ENCODE assay signal across 2 cellular contexts in genomic region chr9:7164440-7165349, GRCh38.
TF ChIP-seq lines count a peak whose summit lies in the region.

No MANE protein-coding gene starts in this region.

TF ChIP-seq in IMR-90, 13 proteins besides CTCF, POLR2A, EP300 and RAD21:
- no peak for TF ChIP-seq BHLHE40 (IDR thresholded peaks at IDR 0.05; ENCODE audit: low read depth, low read length)
- TF ChIP-seq RCOR1 (IDR thresholded peaks at IDR 0.05; ENCODE audit: insufficient replicate concordance, low read length) = no peak
- TF ChIP-seq, protein P1, sequence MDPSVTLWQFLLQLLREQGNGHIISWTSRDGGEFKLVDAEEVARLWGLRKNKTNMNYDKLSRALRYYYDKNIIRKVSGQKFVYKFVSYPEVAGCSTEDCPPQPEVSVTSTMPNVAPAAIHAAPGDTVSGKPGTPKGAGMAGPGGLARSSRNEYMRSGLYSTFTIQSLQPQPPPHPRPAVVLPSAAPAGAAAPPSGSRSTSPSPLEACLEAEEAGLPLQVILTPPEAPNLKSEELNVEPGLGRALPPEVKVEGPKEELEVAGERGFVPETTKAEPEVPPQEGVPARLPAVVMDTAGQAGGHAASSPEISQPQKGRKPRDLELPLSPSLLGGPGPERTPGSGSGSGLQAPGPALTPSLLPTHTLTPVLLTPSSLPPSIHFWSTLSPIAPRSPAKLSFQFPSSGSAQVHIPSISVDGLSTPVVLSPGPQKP (IDR thresholded peaks at IDR 0.05; ENCODE audit: borderline replicate concordance, low read depth, low read length) = no peak
- TF ChIP-seq FOS (IDR thresholded peaks at IDR 0.05; ENCODE audit: low read depth, low read length) = no peak
- no peak for TF ChIP-seq CEBPB (IDR thresholded peaks at IDR 0.05; ENCODE audit: low read depth, low read length)
- TF ChIP-seq MAZ (IDR thresholded peaks at IDR 0.05; ENCODE audit: borderline replicate concordance, low read depth, low read length) = no peak
- TF ChIP-seq, protein P2, sequence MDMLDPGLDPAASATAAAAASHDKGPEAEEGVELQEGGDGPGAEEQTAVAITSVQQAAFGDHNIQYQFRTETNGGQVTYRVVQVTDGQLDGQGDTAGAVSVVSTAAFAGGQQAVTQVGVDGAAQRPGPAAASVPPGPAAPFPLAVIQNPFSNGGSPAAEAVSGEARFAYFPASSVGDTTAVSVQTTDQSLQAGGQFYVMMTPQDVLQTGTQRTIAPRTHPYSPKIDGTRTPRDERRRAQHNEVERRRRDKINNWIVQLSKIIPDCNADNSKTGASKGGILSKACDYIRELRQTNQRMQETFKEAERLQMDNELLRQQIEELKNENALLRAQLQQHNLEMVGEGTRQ (IDR thresholded peaks at IDR 0.05; ENCODE audit: low read depth, low read length) = no peak
- TF ChIP-seq NFE2L2 (IDR thresholded peaks at IDR 0.05; ENCODE audit: low read depth, low read length) = no peak
- no peak for TF ChIP-seq RFX5 (IDR thresholded peaks at IDR 0.05; ENCODE audit: low read depth, low read length)
- TF ChIP-seq CHD1 (IDR thresholded peaks at IDR 0.05; ENCODE audit: low read depth, low read length) = no peak
- TF ChIP-seq SMC3 (IDR thresholded peaks at IDR 0.05; ENCODE audit: low read depth, low read length) = no peak
- TF ChIP-seq MXI1 (IDR thresholded peaks at IDR 0.05; ENCODE audit: borderline replicate concordance, low read depth, low read length) = no peak
- TF ChIP-seq MAFK (IDR thresholded peaks at IDR 0.05; ENCODE audit: low read depth, low read length) = no peak
TF ChIP-seq in IMR-90: peak in this region for 0.

TF ChIP-seq in K562, 482 proteins besides CTCF, POLR2A, EP300 and RAD21 (continued from another document):
- TF ChIP-seq FOXA1 (IDR thresholded peaks at IDR 0.05; ENCODE audit: borderline replicate concordance) (no peak), HNRNPK (IDR thresholded peaks at IDR 0.05; ENCODE audit: low read depth, low read length, poor library complexity, severe bottlenecking) (no peak), RCOR1 (IDR thresholded peaks at IDR 0.05; ENCODE audit: borderline replicate concordance in 1 of 2, low read depth in 2 of 2, low read length in 2 of 2) (no peak), FIP1L1 (IDR thresholded peaks at IDR 0.05; ENCODE audit: low read depth, low read length, poor library complexity, severe bottlenecking) (no peak), MTA3 (IDR thresholded peaks at IDR 0.05; ENCODE audit: borderline replicate concordance) (no peak), TRIM28 (IDR thresholded peaks at IDR 0.05) (no peak), PURB (CRISPR knock-in tag; IDR thresholded peaks at IDR 0.05; ENCODE audit: low read depth) (no peak), RHOXF2B (CRISPR knock-in tag; conservative IDR thresholded peaks at IDR 0.05) (no peak), RBM34 (IDR thresholded peaks at IDR 0.05; ENCODE audit: borderline replicate concordance, insufficient read depth, low read length) (no peak), KLF13 (tag; IDR thresholded peaks at IDR 0.05; ENCODE audit: borderline replicate concordance, low read depth) (no peak), CREB3L1 (IDR thresholded peaks at IDR 0.05; ENCODE audit: borderline replicate concordance, low read depth) (no peak), ETV5 (CRISPR knock-in tag; IDR thresholded peaks at IDR 0.05; ENCODE audit: low read depth) (no peak), PHB2 (IDR thresholded peaks at IDR 0.05; ENCODE audit: low read depth) (no peak)
